ENCODE assay signal across 8 cellular contexts in the genomic region with DNA sequence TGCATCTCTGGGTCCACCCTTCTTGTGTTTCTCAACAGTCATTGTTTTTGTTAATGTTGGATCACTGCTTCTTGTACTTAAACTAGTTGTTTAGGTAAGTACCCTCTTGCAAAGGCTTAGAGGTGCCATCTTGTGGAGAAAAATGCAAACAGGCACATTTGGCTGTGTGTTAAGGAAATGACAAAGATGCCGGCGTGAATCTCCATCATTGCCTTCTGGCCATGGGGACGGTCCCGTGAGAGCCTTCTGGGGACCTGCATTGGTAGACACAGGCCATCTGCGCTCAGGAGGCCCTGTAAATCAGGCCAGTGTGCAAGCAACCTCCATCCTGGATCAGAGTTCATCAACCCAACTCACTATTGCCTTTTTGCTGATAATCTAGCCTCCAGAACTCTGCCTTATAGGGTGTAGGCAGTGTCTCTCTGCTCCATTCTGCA.
DNase-seq lines count a peak whose midpoint lies in the region; ATAC-seq, FAIRE-seq and TF ChIP-seq lines count a peak whose summit lies in the region.

No MANE protein-coding gene starts in this region.

- H3K27ac ChIP-seq in OCI-LY7 (ENCODE audit: low read depth, low read length, poor library complexity, severe bottlenecking) (no peak overlapping the region), endothelial cell of umbilical vein (ENCODE audit: insufficient read depth, low read depth, low read length) (no peak overlapping the region)

- H3K4me1 Mint-ChIP-seq in nephron, result peaks cover 6% of the 10 kb centered on the region

- peaks cover 10% of the 10 kb centered on the region for H3K27me3 Mint-ChIP-seq in nephron (ENCODE audit: low read depth)

- H3K4me2 ChIP-seq in OCI-LY7 (ENCODE audit: low read length) (no peak overlapping the region), endothelial cell of umbilical vein (ENCODE audit: insufficient read depth, low read length) (no peak overlapping the region)

- dilution Hi-C loops in endothelial cell of umbilical vein (cut with MboI; ENCODE audit: extremely low pct_ligation_motif_present, low sequenced_read_pairs), result no loop called here

- POLR2A ChIA-PET in OCI-LY7 (lab: Charles Lee) (no interaction called here), endothelial cell of umbilical vein (lab: Charles Lee) (no interaction called here)

- H3K4me3 ChIP-seq in AG10803 (ENCODE audit: low read length) (no peak overlapping the region), OCI-LY7 (ENCODE audit: low read depth, low read length, poor library complexity, severe bottlenecking) (no peak overlapping the region), endothelial cell of umbilical vein (replicated peaks in 1 of 3; ENCODE audit: insufficient read depth in 1 of 3, low read depth in 1 of 3, low read length in 3 of 3) (no peak overlapping the region)

- H3K36me3 ChIP-seq in OCI-LY7 (ENCODE audit: insufficient read depth, low read length) (no peaks in the 10 kb centered on the region), endothelial cell of umbilical vein (ENCODE audit: control insufficient read depth in 2 of 2, extremely low read depth in 1 of 2, insufficient read depth in 2 of 2, low read length in 2 of 2) (no peaks in the 10 kb centered on the region)

- CTCF ChIA-PET in OCI-LY7 (lab: Charles Lee; ENCODE audit: unreplicated experiment) (no interaction called here), endothelial cell of umbilical vein (lab: Charles Lee) (interaction anchor here (1.0 to 3.9 kb wide), 3 partner anchors 77 to 204 kb away, joined by 5 to 25 read pairs (median 10); no protein-coding TSS in a partner anchor)

- H3K4me3 Mint-ChIP-seq in nephron, result no peak overlapping the region

- H3K9ac ChIP-seq in endothelial cell of umbilical vein (replicated peaks; ENCODE audit: extremely low read depth, insufficient read depth, low read length), result no peak overlapping the region

- no peaks in the 10 kb centered on the region for H3K9me3 Mint-ChIP-seq in nephron

- ATAC-seq in HG03565 (IDR thresholded peaks at IDR 0.05; ENCODE audit: unreplicated experiment) (no peak), GM19395 (IDR thresholded peaks at IDR 0.05; ENCODE audit: unreplicated experiment) (no peak)

- H3K4me1 ChIP-seq in OCI-LY7 (ENCODE audit: insufficient read depth, low read length, poor library complexity, severe bottlenecking) (no peaks in the 10 kb centered on the region), endothelial cell of umbilical vein (ENCODE audit: control insufficient read depth, extremely low read depth, insufficient read depth, low read length) (peaks cover 15% of the 10 kb centered on the region)

- DNase-seq in AG10803 (ENCODE audit: low read depth) (peak; percentile 53), H54 (ENCODE audit: insufficient read length, low spot score) (peak; percentile 16), OCI-LY7 (ENCODE audit: low spot score) (peak; percentile 45), endothelial cell of umbilical vein (ENCODE audit: low read depth, low spot score) (peak; percentile 64)
- no peak for DNase-seq in activated CD4-positive, CD25-positive, alpha-beta regulatory T cell treated with anti-CD3 and anti-CD28 coated beads, Interleukin-2, amount 50 U/mL, for 72 hours

- H4K20me1 ChIP-seq in OCI-LY7 (ENCODE audit: insufficient read depth, low read length), result no peaks in the 10 kb centered on the region
- H4K20me1 ChIP-seq in endothelial cell of umbilical vein (replicated peaks; ENCODE audit: control insufficient read depth, extremely low read depth, insufficient read depth, low read length), result no peaks in the 10 kb centered on the region

- peaks cover 0 to 2% of the 10 kb centered on the region in 2 experiments for H3K27me3 ChIP-seq in endothelial cell of umbilical vein (ENCODE audit: control insufficient read depth in 2 of 2, insufficient read depth in 2 of 2, low read length in 2 of 2)

- H3K9me1 ChIP-seq in endothelial cell of umbilical vein (replicated peaks; ENCODE audit: control insufficient read depth, extremely low read depth, insufficient read depth, low read length), result no peaks in the 10 kb centered on the region

- intact Hi-C loops in OCI-LY7 (cut with micrococcal nuclease; ENCODE audit: unreplicated experiment) (loop anchor here (1.0 to 10.0 kb wide), 2 partner anchors 79 to 207 kb away; no protein-coding TSS in a partner anchor), endothelial cell of umbilical vein (cut with micrococcal nuclease) (loop anchor here (1.0 to 2.0 kb wide), 5 partner anchors 76 to 679 kb away; no protein-coding TSS in a partner anchor)

- H3K27ac Mint-ChIP-seq in nephron, result no peak overlapping the region

- no peaks in the 10 kb centered on the region for H3K36me3 Mint-ChIP-seq in nephron (ENCODE audit: low read depth)

- H3K79me2 ChIP-seq in OCI-LY7 (ENCODE audit: insufficient read depth, low read depth, low read length) (no peaks in the 10 kb centered on the region), endothelial cell of umbilical vein (ENCODE audit: control insufficient read depth, insufficient read depth, low read length) (no peaks in the 10 kb centered on the region)

- H2AFZ ChIP-seq in OCI-LY7 (ENCODE audit: low read length) (0 out of 2 replicates have a peak overlapping the region, but pooled peaks have one; percentile 11), endothelial cell of umbilical vein (ENCODE audit: low read depth, low read length) (no peak overlapping the region)

- BruUV-seq in OCI-LY7 (replicated peaks; lab: Mats Ljungman, UMichigan) (no TSS peak), endothelial cell of umbilical vein (replicated peaks; lab: Mats Ljungman, UMichigan) (no TSS peak)

- peak; percentile 74 for FAIRE-seq in H54 (lab: Jason Lieb, UNC)
- FAIRE-seq in endothelial cell of umbilical vein (lab: Jason Lieb, UNC), result no peak

- no peaks in the 10 kb centered on the region for H3K9me2 ChIP-seq in OCI-LY7 (ENCODE audit: insufficient read depth, low read length)

- no peak for TF ChIP-seq POLR2A in H54 (IDR thresholded peaks at IDR 0.05; ENCODE audit: low read depth, low read length)
- TF ChIP-seq POLR2A in endothelial cell of umbilical vein (IDR thresholded peaks at IDR 0.05; ENCODE audit: low read depth, low read length), result no peak

- TF ChIP-seq CTCF in AG10803 (conservative IDR thresholded peaks at IDR 0.05; ENCODE audit: low read length) (peak; percentile 44), OCI-LY7 (conservative IDR thresholded peaks at IDR 0.05; ENCODE audit: low read length) (peak; percentile 78), endothelial cell of umbilical vein (IDR thresholded peaks at IDR 0.05; ENCODE audit: extremely low read depth in 1 of 2, insufficient read depth in 1 of 2, low read depth in 1 of 2, low read length in 2 of 2) (peak; percentile 38 to 43), nephron (IDR thresholded peaks at IDR 0.05; ENCODE audit: unreplicated experiment in 3 of 3) (peak; percentile 49 to 67 (median 52))

- H3K9me3 ChIP-seq in OCI-LY7 (ENCODE audit: low read length) (no peaks in the 10 kb centered on the region), endothelial cell of umbilical vein (replicated peaks; ENCODE audit: control insufficient read depth, insufficient read depth, low read length) (no peaks in the 10 kb centered on the region)

TF ChIP-seq in endothelial cell of umbilical vein, 7 proteins besides CTCF, POLR2A, EP300 and RAD21:
- TF ChIP-seq FOS (IDR thresholded peaks at IDR 0.05; ENCODE audit: borderline replicate concordance, insufficient read depth, low read length), result no peak
- TF ChIP-seq GATA2 (IDR thresholded peaks at IDR 0.05; ENCODE audit: insufficient read depth, insufficient read length, low read depth, low read length), result no peak
- TF ChIP-seq, protein P1, sequence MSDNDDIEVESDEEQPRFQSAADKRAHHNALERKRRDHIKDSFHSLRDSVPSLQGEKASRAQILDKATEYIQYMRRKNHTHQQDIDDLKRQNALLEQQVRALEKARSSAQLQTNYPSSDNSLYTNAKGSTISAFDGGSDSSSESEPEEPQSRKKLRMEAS (IDR thresholded peaks at IDR 0.05; ENCODE audit: insufficient read depth, insufficient read length), result no peak
- TF ChIP-seq JUN (IDR thresholded peaks at IDR 0.05; ENCODE audit: borderline replicate concordance, insufficient read depth, insufficient read length, low read depth), result no peak
- TF ChIP-seq EZH2 (IDR thresholded peaks at IDR 0.05; ENCODE audit: borderline replicate concordance, low read depth, low read length, severe bottlenecking), result no peak
- TF ChIP-seq POLR2AphosphoS5 (IDR thresholded peaks at IDR 0.05; ENCODE audit: insufficient read depth, low read depth, low read length), result no peak
- TF ChIP-seq MYC (IDR thresholded peaks at IDR 0.05; ENCODE audit: low read depth, low read length), result no peak
